In genomic region chr3:48306290-48306689, GRCh38 we compare ENCODE assay signal across 16 cellular contexts. TPM values are rescaled to one million over a fixed set of nuclear protein-coding genes. Genes with fewer than 3 reads are reported as not detected.
DNase-seq lines count a peak whose midpoint lies in the region; ATAC-seq and TF ChIP-seq lines count a peak whose summit lies in the region.
"Had no signal": no experiment of that assay in that cellular context is flagged by ENCODE, and none has a peak within 500 bp of the region (broad histone marks: within the 10 kb centered on the region; RNA-seq: fewer than 3 reads in every experiment).

No MANE protein-coding gene starts in this region.

- peaks cover 0 to 2% (median 0%) of the 10 kb centered on the region in 7 donors for H3K9me3 Mint-ChIP-seq in CD14-positive monocyte
- H3K9me3 Mint-ChIP-seq: CD4-positive, alpha-beta memory T cell had no signal

- no peak overlapping the region for H3K27ac Mint-ChIP-seq in CD14-positive monocyte

- H3K4me2 ChIP-seq in DOHH2 (ENCODE audit: low read length) (peak overlapping the region; percentile 69), Karpas-422 (ENCODE audit: low read depth, low read length, poor library complexity, severe bottlenecking) (peak overlapping the region; percentile 38), SU-DHL-6 (ENCODE audit: low read depth, low read length, poor library complexity, severe bottlenecking) (peak overlapping the region; percentile 36)

- peaks cover 0 to 2% (median 0%) of the 10 kb centered on the region in 3 donors for H3K27me3 Mint-ChIP-seq in CD14-positive monocyte (ENCODE audit: low read depth in 3 of 3)

- DNase-seq in Karpas-422 = no peak
- DNase-seq in amniotic stem cell (lab: John Stamatoyannopoulos, UW) = no peak
- no peak for DNase-seq in CD14-positive monocyte (ENCODE audit: low spot score)
- no peak for DNase-seq in AG08396 (ENCODE audit: low spot score)
- DNase-seq: C1 segment of cervical spinal cord; CD4-positive, alpha-beta memory T cell; DMS79; EL; GM23248; H7; IMR-90 had no signal

- no peak for TF ChIP-seq CTCF in DOHH2 (IDR thresholded peaks at IDR 0.05; ENCODE audit: low read depth, low read length, poor library complexity, severe bottlenecking)
- TF ChIP-seq CTCF in SU-DHL-6 (IDR thresholded peaks at IDR 0.05; ENCODE audit: insufficient read depth, low read length, poor library complexity, severe bottlenecking) = no peak
- no peak for TF ChIP-seq CTCF in neutrophil (IDR thresholded peaks at IDR 0.05)
- TF ChIP-seq CTCF in CD14-positive monocyte (IDR thresholded peaks at IDR 0.05) = no peak

- H3K27ac ChIP-seq in DOHH2 (ENCODE audit: low read depth, low read length) (no peak overlapping the region), Karpas-422 (ENCODE audit: low read length) (no peak overlapping the region), SU-DHL-6 (ENCODE audit: low read depth, low read length) (0 out of 2 replicates have a peak overlapping the region, but pooled peaks have one; percentile 1), neutrophil (peak overlapping the region; percentile 60)
- H3K27ac ChIP-seq: GM23248 had no signal

- H2AFZ ChIP-seq in Karpas-422 (ENCODE audit: low read length) (peak overlapping the region; percentile 47; the same call in 1 of the 2 replicates), SU-DHL-6 (ENCODE audit: low read depth, low read length, severe bottlenecking) (no peak overlapping the region)
- H2AFZ ChIP-seq: GM23248 had no signal

- H3K9ac ChIP-seq in Karpas-422 (ENCODE audit: low read length) (no peak overlapping the region; the same call in 1 of the 2 replicates), SU-DHL-6 (ENCODE audit: low read length) (peak overlapping the region; percentile 15)
- H3K9ac ChIP-seq: GM23248 had no signal

- peaks cover 10% of the 10 kb centered on the region for H3K36me3 ChIP-seq in DOHH2 (ENCODE audit: control insufficient read depth, low read length)
- no peaks in the 10 kb centered on the region for H3K36me3 ChIP-seq in Karpas-422 (ENCODE audit: insufficient read depth, low read length)
- H3K36me3 ChIP-seq in SU-DHL-6 (ENCODE audit: low read length) = no peaks in the 10 kb centered on the region
- H3K36me3 ChIP-seq in neutrophil = peaks cover 7% of the 10 kb centered on the region

- H3K9me3 ChIP-seq in DOHH2 (ENCODE audit: control insufficient read depth, insufficient read depth, low read length) (no peaks in the 10 kb centered on the region), Karpas-422 (ENCODE audit: low read length) (no peaks in the 10 kb centered on the region), SU-DHL-6 (ENCODE audit: insufficient read depth, low read length) (no peaks in the 10 kb centered on the region), neutrophil (no peaks in the 10 kb centered on the region)

- ATAC-seq in HG03469 (IDR thresholded peaks at IDR 0.05; ENCODE audit: unreplicated experiment) = no peak

- H3K4me3 Mint-ChIP-seq in CD14-positive monocyte = no peak overlapping the region
- H3K4me3 Mint-ChIP-seq: CD4-positive, alpha-beta memory T cell had no signal

- H3K79me2 ChIP-seq in DOHH2 (ENCODE audit: control insufficient read depth, low read length) (peaks cover 12% of the 10 kb centered on the region), Karpas-422 (ENCODE audit: low read length) (peaks cover 4% of the 10 kb centered on the region; the same call in 1 of the 2 replicates), SU-DHL-6 (ENCODE audit: insufficient read depth, low read length) (no peaks in the 10 kb centered on the region)

- H4K20me1 ChIP-seq in DOHH2 (ENCODE audit: control insufficient read depth, insufficient read depth, low read depth, low read length) = no peaks in the 10 kb centered on the region
- H4K20me1 ChIP-seq in Karpas-422 (ENCODE audit: insufficient read depth, low read depth, low read length) = no peaks in the 10 kb centered on the region
- no peaks in the 10 kb centered on the region for H4K20me1 ChIP-seq in SU-DHL-6 (ENCODE audit: low read depth, low read length)

- H3F3A ChIP-seq in DOHH2 (ENCODE audit: control insufficient read depth, insufficient read depth) (peaks cover 17% of the 10 kb centered on the region), SU-DHL-6 (ENCODE audit: insufficient read depth) (peaks cover 6% of the 10 kb centered on the region; the same call in 1 of the 2 replicates)

- no peaks in the 10 kb centered on the region for H3K27me3 ChIP-seq in DOHH2 (ENCODE audit: control insufficient read depth, low read length)
- H3K27me3 ChIP-seq in Karpas-422 (ENCODE audit: low read length) = no peaks in the 10 kb centered on the region
- no peaks in the 10 kb centered on the region for H3K27me3 ChIP-seq in SU-DHL-6 (ENCODE audit: low read length)
- H3K27me3 ChIP-seq in neutrophil = no peaks in the 10 kb centered on the region

- H3K4me3 ChIP-seq in DOHH2 (ENCODE audit: low read length) (peak overlapping the region; percentile 40), Karpas-422 (ENCODE audit: low read length) (no peak overlapping the region), SU-DHL-6 (ENCODE audit: insufficient read depth, low read length, poor library complexity, severe bottlenecking) (no peak overlapping the region), neutrophil (ENCODE audit: low read depth in 1 of 2, low read length in 1 of 2) (no peak overlapping the region)
- H3K4me3 ChIP-seq: GM23248 had no signal

- H3K9me2 ChIP-seq in DOHH2 (replicated peaks; ENCODE audit: control insufficient read depth, low read length) (no peaks in the 10 kb centered on the region), Karpas-422 (replicated peaks; ENCODE audit: insufficient read depth, low read length) (no peaks in the 10 kb centered on the region), SU-DHL-6 (replicated peaks; ENCODE audit: insufficient read depth, low read length) (no peaks in the 10 kb centered on the region)

- peaks cover 20% of the 10 kb centered on the region for H3K4me1 Mint-ChIP-seq in CD14-positive monocyte

- intact Hi-C loops in CD14-positive monocyte (cut with micrococcal nuclease) = no loop called here

- H3K36me3 Mint-ChIP-seq in CD14-positive monocyte = no peaks in the 10 kb centered on the region

- H3K4me1 ChIP-seq in DOHH2 (ENCODE audit: control insufficient read depth, low read length) = peaks cover 38% of the 10 kb centered on the region
- peaks cover 31% of the 10 kb centered on the region for H3K4me1 ChIP-seq in Karpas-422 (ENCODE audit: low read length)
- H3K4me1 ChIP-seq in neutrophil (ENCODE audit: control insufficient read depth in 1 of 2, insufficient read depth in 1 of 2, low read depth in 1 of 2, low read length in 1 of 2) = peaks cover 15 to 20% of the 10 kb centered on the region in 2 experiments

RNA-seq across cellular contexts. Expression of gene NME6, which starts 5.1 kb away (rescaled TPM):
- total RNA-seq in Karpas-422 (2014; rRNA removed; shearing (Covaris generic); ENCODE audit: low replicate concordance) = 18.5 and 20.4 TPM in 2 replicates
- polyA plus RNA-seq in CD14-positive monocyte = 10 to 100 TPM; 34.9 to 39.2 TPM

RNA-seq across cellular contexts. Expression of gene SPINK8, which starts 27.2 kb away (rescaled TPM):
- total RNA-seq in Karpas-422 (2014; rRNA removed; shearing (Covaris generic); ENCODE audit: low replicate concordance) = not detected in 2 replicates
- polyA plus RNA-seq in CD14-positive monocyte = not detected
- total RNA-seq: CD4-positive, alpha-beta memory T cell; GM23248; H7; HT-29; IMR-90 had no signal
- polyA plus RNA-seq: CD4-positive, alpha-beta memory T cell; GM23248; IMR-90 had no signal

Comparison
In these comparisons a context has a peak if more than half of its experiments do, and no peak if none do; other contexts are left out.
1. H3K27ac ChIP-seq: peak in SU-DHL-6 (single experiment) and neutrophil (single experiment); none in DOHH2 (single experiment) and Karpas-422 (single experiment).
2. Peak in every context shown above with its lines, with median percentiles within 50 percentile points of each other: H3K4me2 ChIP-seq.